In the genomic region with DNA sequence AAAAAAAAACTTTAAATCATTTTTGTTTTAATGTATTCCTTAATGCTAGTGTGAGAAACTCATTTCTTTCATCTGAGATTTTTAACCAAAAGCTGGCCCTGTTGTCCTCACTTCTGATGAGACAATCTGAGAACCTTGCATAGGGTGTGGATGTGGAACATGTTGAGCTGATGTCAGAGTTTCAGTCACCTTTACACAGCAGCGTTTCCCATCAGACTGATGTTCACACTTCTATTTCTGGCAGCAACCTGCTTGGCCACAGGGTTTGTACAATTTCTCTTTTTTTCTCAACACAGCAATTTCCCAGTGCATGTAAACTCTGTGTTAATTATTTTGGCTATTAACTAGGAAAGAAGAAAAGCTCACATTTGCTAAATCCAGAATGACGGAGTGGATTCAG, we compare ENCODE assay signal across 8 cellular contexts.
DNase-seq lines count a peak whose midpoint lies in the region; ATAC-seq, FAIRE-seq and TF ChIP-seq lines count a peak whose summit lies in the region.

No MANE protein-coding gene starts in this region.

- H3K9me3 Mint-ChIP-seq in activated T-helper 2 cell treated with anti-CD3 and anti-CD28 coated beads, Interferon-gamma antibody, Interleukin-2, Interleukin-4, amounts not matched to agents 10 μg/mL and 5 μg/mL and 100 μg/mL, durations not matched to agents 14 hours and 24 hours and 36 hours = no peaks in the 10 kb centered on the region

- no peak for FAIRE-seq in D721Med (lab: Jason Lieb, UNC)

- H3K27ac Mint-ChIP-seq in activated T-helper 2 cell treated with anti-CD3 and anti-CD28 coated beads, Interferon-gamma antibody, Interleukin-2, Interleukin-4, amounts not matched to agents 10 μg/mL and 5 μg/mL and 100 μg/mL, durations not matched to agents 14 hours and 24 hours and 36 hours = peak overlapping the region; percentile 67

- H3K36me3 Mint-ChIP-seq in activated T-helper 2 cell treated with anti-CD3 and anti-CD28 coated beads, Interferon-gamma antibody, Interleukin-2, Interleukin-4, amounts not matched to agents 10 μg/mL and 5 μg/mL and 100 μg/mL, durations not matched to agents 14 hours and 24 hours and 36 hours (ENCODE audit: low read depth) = peaks cover under 1% of the 10 kb centered on the region

- DNase-seq in GM13976 (ENCODE audit: low spot score) (peak; percentile 35), D721Med (ENCODE audit: insufficient read length, low spot score) (no peak), HuH-7.5 (ENCODE audit: low spot score) (no peak), head of caudate nucleus (no peak), DMS 273 (lab: John Stamatoyannopoulos, UW; ENCODE audit: unreplicated experiment) (no peak)
- peak; percentile 22 for DNase-seq in activated T-helper 2 cell treated with anti-CD3 and anti-CD28 coated beads, Interferon-gamma antibody, Interleukin-2, Interleukin-4, amounts not matched to agents 10 μg/mL and 5 μg/mL and 100 μg/mL, durations not matched to agents 14 hours and 24 hours and 36 hours (ENCODE audit: low spot score)

- TF ChIP-seq CTCF in GM13976 (IDR thresholded peaks at IDR 0.05; ENCODE audit: borderline replicate concordance, control extremely low read depth, extremely low read depth, insufficient read depth, missing control alignments) (no peak), D721Med (IDR thresholded peaks at IDR 0.05; ENCODE audit: insufficient read depth, missing control alignments) (no peak)

- intact Hi-C loops in activated T-helper 2 cell treated with anti-CD3 and anti-CD28 coated beads, Interferon-gamma antibody, Interleukin-2, Interleukin-4, amounts not matched to agents 10 μg/mL and 5 μg/mL and 100 μg/mL, durations not matched to agents 14 hours and 24 hours and 36 hours (cut with micrococcal nuclease) = loop anchor here (1.0 to 5.0 kb wide), 3 partner anchors 34 to 284 kb away; no protein-coding TSS in a partner anchor
- intact Hi-C loops in head of caudate nucleus (cut with DNase I) = no loop called here

- H3K4me3 Mint-ChIP-seq in activated T-helper 2 cell treated with anti-CD3 and anti-CD28 coated beads, Interferon-gamma antibody, Interleukin-2, Interleukin-4, amounts not matched to agents 10 μg/mL and 5 μg/mL and 100 μg/mL, durations not matched to agents 14 hours and 24 hours and 36 hours (ENCODE audit: low read depth) = no peak overlapping the region

- no peaks in the 10 kb centered on the region for H3K27me3 Mint-ChIP-seq in activated T-helper 2 cell treated with anti-CD3 and anti-CD28 coated beads, Interferon-gamma antibody, Interleukin-2, Interleukin-4, amounts not matched to agents 10 μg/mL and 5 μg/mL and 100 μg/mL, durations not matched to agents 14 hours and 24 hours and 36 hours (ENCODE audit: low read depth)

- peaks cover 54% of the 10 kb centered on the region for H3K4me1 Mint-ChIP-seq in activated T-helper 2 cell treated with anti-CD3 and anti-CD28 coated beads, Interferon-gamma antibody, Interleukin-2, Interleukin-4, amounts not matched to agents 10 μg/mL and 5 μg/mL and 100 μg/mL, durations not matched to agents 14 hours and 24 hours and 36 hours (ENCODE audit: low read depth)

- peak; percentile 70 for ATAC-seq in GM19397 (IDR thresholded peaks at IDR 0.05; ENCODE audit: unreplicated experiment)
- peak; percentile 77 for ATAC-seq in HG03060 (IDR thresholded peaks at IDR 0.05; ENCODE audit: low read depth, unreplicated experiment)

- in situ Hi-C loops in GM13976 (cut with MboI; ENCODE audit: low sequenced_read_pairs, unreplicated experiment) = no loop called here

Comparison
In these comparisons a context has a peak if more than half of its experiments do, and no peak if none do; other contexts are left out.
1. DNase-seq: peak in GM13976 (single experiment) and activated T-helper 2 cell treated with anti-CD3 and anti-CD28 coated beads, Interferon-gamma antibody, Interleukin-2, Interleukin-4, amounts not matched to agents 10 μg/mL and 5 μg/mL and 100 μg/mL, durations not matched to agents 14 hours and 24 hours and 36 hours (single experiment); none in D721Med (single experiment), HuH-7.5 (single experiment), head of caudate nucleus (0 of 42) and DMS 273 (single experiment).